In genomic region chr18:74092922-74093321, GRCh38 we compare ENCODE assay signal across 30 cellular contexts. TPM values are rescaled to one million over a fixed set of nuclear protein-coding genes. Genes with fewer than 3 reads are reported as not detected.
DNase-seq lines count a peak whose midpoint lies in the region; ATAC-seq, FAIRE-seq and TF ChIP-seq lines count a peak whose summit lies in the region.
"Had no signal": no experiment of that assay in that cellular context is flagged by ENCODE, and none has a peak within 500 bp of the region (broad histone marks: within the 10 kb centered on the region; RNA-seq: fewer than 3 reads in every experiment).

No MANE protein-coding gene starts in this region.

- no peak overlapping the region for H4K12ac ChIP-seq in trophoblast cell (ENCODE audit: low read depth, low read length)

- TF ChIP-seq CTCF in IMR-90 (conservative IDR thresholded peaks at IDR 0.05; ENCODE audit: low read depth, low read length) (no peak), H1 (IDR thresholded peaks at IDR 0.05; ENCODE audit: control extremely low read depth in 1 of 3, insufficient read depth in 1 of 3, low read depth in 1 of 3, low read length in 3 of 3) (no peak)

- H3K36me3 ChIP-seq in IMR-90 (ENCODE audit: control insufficient read depth, insufficient read depth, low read length) (no peaks in the 10 kb centered on the region), H1 (ENCODE audit: control insufficient read depth in 2 of 4, insufficient read depth in 4 of 4, low read length in 3 of 4) (no peaks in the 10 kb centered on the region), mesenchymal stem cell (ENCODE audit: control insufficient read depth in 1 of 2, insufficient read depth in 2 of 2, low read depth in 1 of 2, low read length in 2 of 2) (no peaks in the 10 kb centered on the region), trophoblast cell (ENCODE audit: control insufficient read depth in 1 of 2, insufficient read depth in 2 of 2, low read length in 2 of 2) (no peaks in the 10 kb centered on the region)
- H3K36me3 ChIP-seq: BE2C, BLaER1 had no signal

- H4K5ac ChIP-seq in IMR-90 (ENCODE audit: low read depth, low read length) (no peak overlapping the region), H1 (ENCODE audit: insufficient read length, low read depth, low read length) (no peak overlapping the region)

- CTCF ChIA-PET in IMR-90 (lab: Yijun Ruan, JAX) (interaction anchor here (2.2 kb wide), 1 partner anchor 11 kb away, joined by 8 read pairs; no protein-coding TSS in a partner anchor), H1 (lab: Charles Lee; ENCODE audit: partially characterized antibody) (interaction anchor here (1.6 to 2.0 kb wide), 2 partner anchors 10 to 249 kb away, joined by 3 to 5 read pairs; no protein-coding TSS in a partner anchor)

- no TSS peak for BruUV-seq in IMR-90 (replicated peaks; lab: Mats Ljungman, UMichigan)

- peak overlapping the region; percentile 75; the same call in 1 of the 2 replicates for H2BK12ac ChIP-seq in H1 (ENCODE audit: low read depth, low read length)
- no peak overlapping the region for H2BK12ac ChIP-seq in mesenchymal stem cell (ENCODE audit: low read length in 2 of 2)
- no peak overlapping the region for H2BK12ac ChIP-seq in trophoblast cell (ENCODE audit: low read length)

- no peak overlapping the region for H2BK20ac ChIP-seq in IMR-90 (ENCODE audit: low read depth, low read length)
- no peak overlapping the region for H2BK20ac ChIP-seq in H1 (ENCODE audit: low read length)

- TF ChIP-seq RAD21 in IMR-90 (IDR thresholded peaks at IDR 0.05; ENCODE audit: low read length) (no peak), H1 (IDR thresholded peaks at IDR 0.05 in 1 of 2, conservative IDR thresholded peaks at IDR 0.05 in 1 of 2; ENCODE audit: low read depth in 2 of 2, low read length in 2 of 2) (no peak)

- H4K91ac ChIP-seq in IMR-90 (ENCODE audit: insufficient read depth, low read depth, low read length) (no peak overlapping the region), H1 (replicated peaks; ENCODE audit: insufficient read length, low read length) (no peak overlapping the region), mesenchymal stem cell (ENCODE audit: low read length) (peak overlapping the region; percentile 19), trophoblast cell (ENCODE audit: low read depth, low read length) (no peak overlapping the region)

- dilution Hi-C loops in IMR-90 (cut with HindIII; ENCODE audit: low sequenced_read_pairs, unreplicated experiment), result no loop called here

- in situ Hi-C loops in IMR-90 (cut with MboI; ENCODE audit: low sequenced_read_pairs), result no loop called here

- H2AK5ac ChIP-seq in IMR-90 (ENCODE audit: low read depth, low read length) (no peak overlapping the region), H1 (ENCODE audit: low read depth, low read length) (no peak overlapping the region), mesenchymal stem cell (ENCODE audit: low read length, severe bottlenecking) (no peak overlapping the region), trophoblast cell (ENCODE audit: low read length) (no peak overlapping the region)

- POLR2A ChIA-PET in IMR-90 (lab: Charles Lee; ENCODE audit: unreplicated experiment), result no interaction called here
- POLR2A ChIA-PET in H1 (lab: Charles Lee; ENCODE audit: partially characterized antibody), result no interaction called here

- H3K79me1 ChIP-seq in IMR-90 (ENCODE audit: low read depth in 1 of 2, low read length in 2 of 2) (no peaks in the 10 kb centered on the region), H1 (ENCODE audit: low read depth, low read length) (no peaks in the 10 kb centered on the region), mesenchymal stem cell (replicated peaks; ENCODE audit: low read length, poor library complexity, severe bottlenecking) (no peaks in the 10 kb centered on the region), trophoblast cell (ENCODE audit: low read length) (no peaks in the 10 kb centered on the region)

- H3K4ac ChIP-seq in IMR-90 (ENCODE audit: low read depth, low read length), result no peak overlapping the region
- no peak overlapping the region for H3K4ac ChIP-seq in H1 (replicated peaks; ENCODE audit: insufficient read length, low read depth, low read length)
- H3K4ac ChIP-seq in mesenchymal stem cell (ENCODE audit: low read depth in 1 of 2, low read length in 2 of 2), result no peak overlapping the region
- H3K4ac ChIP-seq in trophoblast cell (ENCODE audit: low read depth, low read length), result no peak overlapping the region

- WGBS in IMR-90 (ENCODE audit: extremely low coverage in 2 of 2, insufficient read length in 1 of 2), 2 experiments, result 79% methylated on average over 2 of the region's 3 CpGs; no CpG with 5 or more reads in 1 of the 2 experiments
- 90% methylated on average over 3 of the region's 3 CpGs; no CpG with 5 or more reads in 1 of the 2 experiments for WGBS in H1 (ENCODE audit: extremely low coverage in 1 of 2, insufficient coverage in 1 of 2, insufficient read length in 1 of 2, insufficient replicate concordance in 2 of 2, low coverage in 1 of 2, low lambda C conversion rate in 2 of 2, missing lambda C conversion rate in 1 of 2), 2 experiments
- WGBS in mesenchymal stem cell, result 86% methylated on average over 3 of the region's 3 CpGs
- no CpG with 5 or more reads among the region's 3 CpGs for WGBS in trophoblast cell (ENCODE audit: extremely low coverage, insufficient coverage, insufficient read length)
- 88% methylated on average over 3 of the region's 3 CpGs for WGBS in right cardiac atrium

- FAIRE-seq in H1 (lab: Jason Lieb, UNC), result no peak
- FAIRE-seq: A204.1, GM12878, GM12892, GM18507, GM19239 had no signal

- H3K79me2 ChIP-seq in H1 (ENCODE audit: control insufficient read depth in 1 of 2, insufficient read depth in 2 of 2, low read length in 2 of 2) (no peaks in the 10 kb centered on the region), trophoblast cell (ENCODE audit: control insufficient read depth, insufficient read depth, low read length, poor library complexity) (no peaks in the 10 kb centered on the region)

- no peak overlapping the region for H3K4me2 ChIP-seq in IMR-90 (ENCODE audit: low read depth, low read length)
- no peak overlapping the region for H3K4me2 ChIP-seq in H1 (ENCODE audit: insufficient read depth in 1 of 2, low read depth in 2 of 2, low read length in 2 of 2)
- H3K4me2 ChIP-seq in mesenchymal stem cell (ENCODE audit: low read length, poor library complexity, severe bottlenecking), result no peak overlapping the region
- no peak overlapping the region for H3K4me2 ChIP-seq in trophoblast cell (ENCODE audit: low read length)
- H3K4me2 ChIP-seq: BLaER1 had no signal

- H3K23me2 ChIP-seq in H1 (ENCODE audit: low read depth, low read length), result no peaks in the 10 kb centered on the region

- H3K18ac ChIP-seq in IMR-90 (ENCODE audit: low read depth, low read length), result no peak overlapping the region
- H3K18ac ChIP-seq in H1 (ENCODE audit: extremely low read depth, low read length), result peak overlapping the region; percentile 29; the same call in 1 of the 2 replicates
- no peak overlapping the region for H3K18ac ChIP-seq in mesenchymal stem cell (ENCODE audit: low read depth in 1 of 2, low read length in 2 of 2)
- no peak overlapping the region for H3K18ac ChIP-seq in trophoblast cell (ENCODE audit: low read length)

- H3K4me3 ChIP-seq in IMR-90 (ENCODE audit: insufficient read depth, low read depth, low read length), result no peak overlapping the region
- no peak overlapping the region for H3K4me3 ChIP-seq in H1 (ENCODE audit: extremely low read depth in 1 of 4, insufficient read depth in 2 of 4, low read depth in 3 of 4, low read length in 4 of 4)
- no peak overlapping the region for H3K4me3 ChIP-seq in mesenchymal stem cell (ENCODE audit: insufficient read depth in 1 of 2, low read depth in 1 of 2, low read length in 2 of 2)
- H3K4me3 ChIP-seq in trophoblast cell (ENCODE audit: low read depth, low read length), result peak overlapping the region; percentile 23
- no peak overlapping the region for H3K4me3 ChIP-seq in right cardiac atrium (ENCODE audit: low read length)
- H3K4me3 ChIP-seq: BLaER1, GM12878 had no signal

- no peak overlapping the region for H4K8ac ChIP-seq in IMR-90 (ENCODE audit: low read depth in 2 of 2, low read length in 2 of 2)
- no peak overlapping the region for H4K8ac ChIP-seq in H1 (ENCODE audit: extremely low read depth, insufficient read depth, low read length)
- no peak overlapping the region for H4K8ac ChIP-seq in mesenchymal stem cell (ENCODE audit: low read length)
- no peak overlapping the region for H4K8ac ChIP-seq in trophoblast cell (ENCODE audit: low read depth, low read length)

- DNase-seq in IMR-90 (no peak), H1 (ENCODE audit: low read depth in 1 of 2, low spot score in 2 of 2) (no peak), mesenchymal stem cell (no peak), trophoblast cell (no peak), right cardiac atrium (no peak)
- no peak for DNase-seq in stimulated activated CD4-positive, alpha-beta T cell treated with anti-CD3 and anti-CD28 coated beads, Interleukin-2, amount 100 ng/mL, for 48 hours
- DNase-seq: 8988T; ACHN; BE2C; C1 segment of cervical spinal cord; CD4-positive, alpha-beta memory T cell; CD4-positive, CD25-positive, alpha-beta regulatory T cell; CD8-positive, alpha-beta memory T cell; COR-L47; DMS 273 treated with DMSO at 0.1 percent for 48 hours; DMS153; DMS53; DMS79; DND-41; EL; GDM1 had no signal

- H2AFZ ChIP-seq in IMR-90 (replicated peaks; ENCODE audit: low read length, poor library complexity) (peak overlapping the region; percentile 18), H1 (ENCODE audit: low read length) (no peak overlapping the region), mesenchymal stem cell (ENCODE audit: low read depth, low read length) (no peak overlapping the region), trophoblast cell (ENCODE audit: insufficient read depth, low read length, poor library complexity) (no peak overlapping the region)

- H3K9me3 ChIP-seq in IMR-90 (ENCODE audit: control insufficient read depth, insufficient read depth, low read length), result peaks cover 2% of the 10 kb centered on the region; the same call in 1 of the 2 replicates
- H3K9me3 ChIP-seq in H1 (ENCODE audit: insufficient read depth in 2 of 2, low read depth in 1 of 2, low read length in 1 of 2), result peaks cover 0 to 5% of the 10 kb centered on the region in 2 experiments; a peak in 1 of 4 replicates
- H3K9me3 ChIP-seq in mesenchymal stem cell (ENCODE audit: control insufficient read depth, low read length), result peaks cover 7% of the 10 kb centered on the region
- peaks cover 1% of the 10 kb centered on the region for H3K9me3 ChIP-seq in trophoblast cell (ENCODE audit: insufficient read depth, low read depth, low read length)
- no peaks in the 10 kb centered on the region for H3K9me3 ChIP-seq in right cardiac atrium (ENCODE audit: control insufficient read depth, low read length)
- H3K9me3 ChIP-seq: BE2C had no signal

- H3K23ac ChIP-seq in IMR-90 (ENCODE audit: low read depth, low read length), result no peak overlapping the region
- no peak overlapping the region for H3K23ac ChIP-seq in H1 (ENCODE audit: insufficient read length)
- no peak overlapping the region for H3K23ac ChIP-seq in mesenchymal stem cell (ENCODE audit: low read length in 2 of 2)
- H3K23ac ChIP-seq in trophoblast cell (ENCODE audit: low read length), result no peak overlapping the region

- no peaks in the 10 kb centered on the region for H4K20me1 ChIP-seq in IMR-90 (ENCODE audit: insufficient read depth, low read length)
- no peaks in the 10 kb centered on the region for H4K20me1 ChIP-seq in H1 (replicated peaks in 1 of 2; ENCODE audit: control insufficient read depth in 1 of 2, insufficient read depth in 2 of 2, low read length in 2 of 2)
- H4K20me1 ChIP-seq: BLaER1 had no signal

- H2BK15ac ChIP-seq in IMR-90 (ENCODE audit: low read depth, low read length) (no peak overlapping the region), H1 (ENCODE audit: low read length) (no peak overlapping the region), mesenchymal stem cell (ENCODE audit: low read depth, poor library complexity, severe bottlenecking) (no peak overlapping the region)

- intact Hi-C loops in IMR-90 (cut with micrococcal nuclease) (no loop called here), right cardiac atrium (cut with DNase I) (no loop called here)

- TF ChIP-seq POLR2A in IMR-90 (IDR thresholded peaks at IDR 0.05; ENCODE audit: low read depth, low read length), result no peak
- TF ChIP-seq POLR2A in H1 (IDR thresholded peaks at IDR 0.05; ENCODE audit: control extremely low read depth in 1 of 2, low read depth in 2 of 2, low read length in 2 of 2), result no peak

- H3K4me1 ChIP-seq in IMR-90 (ENCODE audit: control insufficient read depth, insufficient read depth, low read length) (no peaks in the 10 kb centered on the region), H1 (replicated peaks in 1 of 4; ENCODE audit: control insufficient read depth in 3 of 4, insufficient read depth in 4 of 4, low read length in 3 of 4) (peaks cover 0 to 5% (median 0%) of the 10 kb centered on the region in 4 experiments; a peak in 1 of 7 replicates), mesenchymal stem cell (ENCODE audit: control insufficient read depth, insufficient read depth, low read depth, low read length) (peaks cover 4% of the 10 kb centered on the region), trophoblast cell (ENCODE audit: control insufficient read depth in 1 of 2, insufficient read depth in 2 of 2, low read length in 2 of 2) (no peaks in the 10 kb centered on the region), right cardiac atrium (ENCODE audit: control insufficient read depth, insufficient read depth, low read length) (no peaks in the 10 kb centered on the region)
- H3K4me1 ChIP-seq: BE2C, BLaER1 had no signal

- peaks cover 1% of the 10 kb centered on the region; the same call in 1 of the 2 replicates for H3K27me3 ChIP-seq in IMR-90 (ENCODE audit: control insufficient read depth, insufficient read depth, low read length)
- no peaks in the 10 kb centered on the region for H3K27me3 ChIP-seq in H1 (replicated peaks in 1 of 4; ENCODE audit: control insufficient read depth in 3 of 4, extremely low read depth in 1 of 4, insufficient read depth in 3 of 4, low read length in 3 of 4)
- H3K27me3 ChIP-seq in mesenchymal stem cell (ENCODE audit: control insufficient read depth in 1 of 2, insufficient read depth in 1 of 2, low read length in 2 of 2), result no peaks in the 10 kb centered on the region
- no peaks in the 10 kb centered on the region for H3K27me3 ChIP-seq in trophoblast cell (ENCODE audit: insufficient read depth, low read length)
- no peaks in the 10 kb centered on the region for H3K27me3 ChIP-seq in right cardiac atrium (ENCODE audit: control insufficient read depth, insufficient read depth)
- H3K27me3 ChIP-seq: BE2C, BLaER1 had no signal

- H2AK9ac ChIP-seq in IMR-90 (replicated peaks; ENCODE audit: low read depth, low read length, poor library complexity), result no peak overlapping the region

- H3K27ac ChIP-seq in IMR-90 (ENCODE audit: insufficient read depth, low read length) (no peak overlapping the region), H1 (ENCODE audit: low read depth, low read length) (no peak overlapping the region), mesenchymal stem cell (ENCODE audit: low read length, poor library complexity, severe bottlenecking) (no peak overlapping the region), trophoblast cell (ENCODE audit: low read depth, low read length) (no peak overlapping the region), right cardiac atrium (ENCODE audit: low read length) (no peak overlapping the region)
- H3K27ac ChIP-seq: BLaER1 had no signal

- H2BK5ac ChIP-seq in IMR-90 (ENCODE audit: low read depth, low read length, poor library complexity, severe bottlenecking), result no peak overlapping the region
- H2BK5ac ChIP-seq in H1 (ENCODE audit: low read depth, low read length), result no peak overlapping the region
- H2BK5ac ChIP-seq in mesenchymal stem cell (ENCODE audit: low read depth, low read length, poor library complexity, severe bottlenecking), result no peak overlapping the region
- no peak overlapping the region for H2BK5ac ChIP-seq in trophoblast cell (ENCODE audit: low read depth, low read length, poor library complexity)

- TF ChIP-seq EP300 in H1 (IDR thresholded peaks at IDR 0.05; ENCODE audit: borderline replicate concordance in 1 of 2, low read depth in 2 of 2, low read length in 2 of 2), result no peak

- no peak for ATAC-seq in IMR-90 (ENCODE audit: low read depth)
- ATAC-seq in GM18909 (IDR thresholded peaks at IDR 0.05; ENCODE audit: poor library complexity, unreplicated experiment), result no peak
- ATAC-seq in right cardiac atrium, result no peak
- ATAC-seq: GM12878 had no signal

- H3K14ac ChIP-seq in IMR-90 (replicated peaks; ENCODE audit: low read depth, low read length), result no peak overlapping the region
- no peak overlapping the region for H3K14ac ChIP-seq in H1 (ENCODE audit: insufficient read length)
- H3K14ac ChIP-seq in mesenchymal stem cell (ENCODE audit: low read length in 2 of 2), result peak overlapping the region in 1 of 2 experiments; percentile 63
- H3K14ac ChIP-seq in trophoblast cell (ENCODE audit: low read length), result no peak overlapping the region

- H3K9me1 ChIP-seq in IMR-90 (ENCODE audit: insufficient read depth, low read length), result no peaks in the 10 kb centered on the region

- H3K56ac ChIP-seq in IMR-90 (ENCODE audit: extremely low read depth, insufficient read depth, low read length) (no peak overlapping the region), H1 (replicated peaks; ENCODE audit: insufficient read length, low read depth, low read length) (no peak overlapping the region)

- H3K9ac ChIP-seq in IMR-90 (ENCODE audit: low read depth, low read length) (no peak overlapping the region), H1 (replicated peaks in 1 of 4; ENCODE audit: extremely low read depth in 1 of 4, low read depth in 3 of 4, low read length in 3 of 4) (no peak overlapping the region), mesenchymal stem cell (ENCODE audit: low read length) (no peak overlapping the region), trophoblast cell (ENCODE audit: low read length) (no peak overlapping the region)
- H3K9ac ChIP-seq: BLaER1 had no signal

- H2BK120ac ChIP-seq in IMR-90 (ENCODE audit: low read depth, low read length) (no peak overlapping the region), H1 (replicated peaks; ENCODE audit: low read depth, low read length) (no peak overlapping the region), mesenchymal stem cell (ENCODE audit: low read depth, low read length) (no peak overlapping the region), trophoblast cell (ENCODE audit: insufficient read depth, low read length, poor library complexity) (no peak overlapping the region)

RNA-seq across cellular contexts. Expression of gene FBXO15, which starts 54.7 kb away (rescaled TPM):
- total RNA-seq in IMR-90 (2012; rRNA removed) (0.90 and 1.1 TPM in 2 replicates), right cardiac atrium (1 to 10 TPM in 1 of 4 donors, under 1 TPM in 2, not detected in 1; 0.43 to 1.1 (median 0.57) TPM)
- polyA plus RNA-seq in IMR-90 (2012; rRNA removed) (1.5 and 2.0 TPM in 2 replicates), H1 (2011; rRNA removed) (0.75 and 0.85 TPM in 2 replicates), right cardiac atrium (0.43 TPM)
- 0.51 and 0.62 TPM in 2 replicates for polyA plus RNA-seq in IMR-90 (2012; cell fraction: cytosol; rRNA removed)
- polyA plus RNA-seq in IMR-90 (2012; cell fraction: nucleus; rRNA removed; ENCODE audit: low replicate concordance), result 0.67 and 6.4 TPM in 2 replicates
- total RNA-seq in H1 (2021; fragmentation: NEBNext Ultra II Directional; extraction: Animal tissue kit (Norgen Biotek cat#: 25700)), result 0.46 and 0.84 TPM in 2 replicates
- polyA plus RNA-seq in H1 (2011; cell fraction: cytosol; rRNA removed), result 0.96 TPM
- polyA plus RNA-seq in H1 (2011; cell fraction: nucleus; rRNA removed), result 1.2 TPM
- polyA plus RNA-seq in H1 (2012, experiment 1 of 2), result 0.35 to 1.4 TPM (median 0.95 TPM) in 4 replicates
- 0.56 TPM for polyA plus RNA-seq in H1 (2012, experiment 2 of 2)
- 0.81 TPM for polyA plus RNA-seq in H1 (2013, experiment 1 of 2)
- 0.98 TPM for polyA plus RNA-seq in H1 (2013, experiment 2 of 2)
- 0.73 and 2.5 TPM in 2 replicates for polyA minus RNA-seq in H1 (2011; rRNA and poly(A)+ RNA removed)
- not detected for polyA minus RNA-seq in H1 (2011; cell fraction: cytosol; rRNA and poly(A)+ RNA removed)
- polyA minus RNA-seq in H1 (2011; cell fraction: nucleus; rRNA and poly(A)+ RNA removed), result 1.2 TPM
- 0.48 TPM for polyA plus RNA-seq in mesenchymal stem cell (2013, experiment 1 of 2)
- polyA plus RNA-seq in mesenchymal stem cell (2013, experiment 2 of 2), result 0.60 TPM
- 0.72 and 1.0 TPM in 2 replicates for polyA plus RNA-seq in trophoblast cell (2013)
- total RNA-seq: CD4-positive, CD25-positive, alpha-beta regulatory T cell; G401 had no signal
- polyA plus RNA-seq: CD14-positive monocyte had no signal

RNA-seq across cellular contexts. Expression of gene TIMM21, which starts 55.4 kb away (rescaled TPM):
- total RNA-seq in IMR-90 (2012; rRNA removed) (41.9 and 42.8 TPM in 2 replicates), right cardiac atrium (100 to 1,000 TPM in 3 of 4 donors, 10 to 100 TPM in 1; 73.9 to 153 (median 115) TPM)
- polyA plus RNA-seq in IMR-90 (2012; rRNA removed) (41.5 and 52.7 TPM in 2 replicates), H1 (2011; rRNA removed) (17.6 and 27.9 TPM in 2 replicates), right cardiac atrium (109 TPM)
- polyA plus RNA-seq in IMR-90 (2012; cell fraction: cytosol; rRNA removed), result 11.2 and 15.8 TPM in 2 replicates
- 7.0 and 45.7 TPM in 2 replicates for polyA plus RNA-seq in IMR-90 (2012; cell fraction: nucleus; rRNA removed; ENCODE audit: low replicate concordance)
- 43.8 and 46.3 TPM in 2 replicates for total RNA-seq in H1 (2021; fragmentation: NEBNext Ultra II Directional; extraction: Animal tissue kit (Norgen Biotek cat#: 25700))
- polyA plus RNA-seq in H1 (2011; cell fraction: cytosol; rRNA removed), result 41.9 TPM
- 21.7 TPM for polyA plus RNA-seq in H1 (2011; cell fraction: nucleus; rRNA removed)
- polyA plus RNA-seq in H1 (2012, experiment 1 of 2), result 45.8 to 82.6 TPM (median 47.0 TPM) in 4 replicates
- polyA plus RNA-seq in H1 (2012, experiment 2 of 2), result 3.5 TPM
- polyA plus RNA-seq in H1 (2013, experiment 1 of 2), result 33.2 TPM
- polyA plus RNA-seq in H1 (2013, experiment 2 of 2), result 34.8 TPM
- polyA minus RNA-seq in H1 (2011; rRNA and poly(A)+ RNA removed), result 30.6 and 37.6 TPM in 2 replicates
- polyA minus RNA-seq in H1 (2011; cell fraction: cytosol; rRNA and poly(A)+ RNA removed), result 16.1 TPM
- polyA minus RNA-seq in H1 (2011; cell fraction: nucleus; rRNA and poly(A)+ RNA removed), result 14.3 TPM
- 18.1 TPM for polyA plus RNA-seq in mesenchymal stem cell (2013, experiment 1 of 2)
- polyA plus RNA-seq in mesenchymal stem cell (2013, experiment 2 of 2), result 17.0 TPM
- polyA plus RNA-seq in trophoblast cell (2013), result 22.1 and 23.3 TPM in 2 replicates
